1 cellular context compared by ENCODE assay signal in genomic region chr10:117162093-117163021, GRCh38.
TF ChIP-seq lines count a peak whose summit lies in the region.

No MANE protein-coding gene starts in this region.

TF ChIP-seq in WTC11, 78 proteins besides CTCF, POLR2A, EP300 and RAD21 (continued from another document):
- no peak for TF ChIP-seq ATF6 (CRISPR knock-in tag; IDR thresholded peaks at IDR 0.05)
